Comparison of ENCODE assay signal across 8 cellular contexts in the genomic region with DNA sequence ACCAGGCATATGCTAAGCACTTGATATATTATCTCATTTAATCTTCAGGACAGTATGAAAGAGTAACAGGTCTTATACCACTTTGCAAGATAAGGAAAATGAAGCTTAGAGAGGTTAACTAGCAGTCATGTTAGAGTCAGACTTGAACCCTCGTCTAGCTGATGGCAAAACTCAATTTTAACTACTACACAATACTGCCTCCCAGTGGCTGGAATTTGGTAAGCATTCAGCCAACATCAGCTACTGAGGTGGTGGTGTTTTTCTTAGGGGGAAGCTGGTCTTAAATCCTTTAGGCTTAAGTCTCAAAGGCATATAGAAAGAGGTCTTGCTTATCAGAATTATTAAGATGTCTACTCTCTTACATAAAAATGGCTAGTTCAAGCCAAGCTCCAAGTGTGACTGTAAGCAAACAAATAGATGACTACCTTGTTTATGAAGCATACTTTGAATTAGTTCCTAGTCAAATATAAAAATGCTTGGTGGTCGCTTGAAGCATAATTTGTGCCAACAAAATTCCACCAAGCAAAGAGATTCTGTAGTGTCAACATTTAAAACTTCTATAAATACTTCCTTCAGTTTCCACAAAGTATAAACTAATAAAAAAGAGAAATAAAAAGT.
DNase-seq lines count a peak whose midpoint lies in the region; ATAC-seq and TF ChIP-seq lines count a peak whose summit lies in the region.

No MANE protein-coding gene starts in this region.

- DNase-seq in A172 (ENCODE audit: low spot score) (peak; percentile 34), NOMO-1 treated with dmso at 0.1 percent for 144 hours (lab: John Stamatoyannopoulos, UW; ENCODE audit: unreplicated experiment) (peak; percentile 1), epithelial cell of proximal tubule (ENCODE audit: low read depth) (no peak)
- DNase-seq in stimulated activated effector memory CD8-positive, alpha-beta T cell treated with anti-CD3 and anti-CD28 coated beads, Interleukin-12 subunit alpha, Interleukin-12 subunit beta, amount 100 ng/mL, for 72 hours (ENCODE audit: low spot score in 2 of 2) = no peak

- no peaks in the 10 kb centered on the region for H3K79me2 ChIP-seq in neural cell (replicated peaks; ENCODE audit: insufficient read depth, low read length)

- H2AFZ ChIP-seq in neural cell (ENCODE audit: low read depth, low read length) = no peak overlapping the region

- no peaks in the 10 kb centered on the region for H4K20me1 ChIP-seq in neural cell (ENCODE audit: insufficient read depth)

- no peaks in the 10 kb centered on the region for H3K9me2 ChIP-seq in neural cell (ENCODE audit: insufficient read depth, low read length)

- TF ChIP-seq RAD21 in neural cell (conservative IDR thresholded peaks at IDR 0.05) = no peak

- peak; percentile 82 for ATAC-seq in HG02973 (IDR thresholded peaks at IDR 0.05; ENCODE audit: unreplicated experiment)
- no peak for ATAC-seq in activated CD4-positive, CD25-positive, alpha-beta regulatory T cell treated with anti-CD3 and anti-CD28 coated beads, Interleukin-2, amount 50 U/mL, for 24 hours
- no peak for ATAC-seq in stimulated activated effector memory CD8-positive, alpha-beta T cell treated with anti-CD3 and anti-CD28 coated beads, Interleukin-12 subunit alpha, Interleukin-12 subunit beta, amount 100 ng/mL, for 72 hours

- TF ChIP-seq CTCF in GM12875 (IDR thresholded peaks at IDR 0.05; ENCODE audit: borderline replicate concordance, insufficient read depth, low read depth, low read length) = peak; percentile 64; the same call in 1 of the 2 replicates
- TF ChIP-seq CTCF in epithelial cell of proximal tubule (conservative IDR thresholded peaks at IDR 0.05; ENCODE audit: low read depth, low read length) = peak; percentile 86
- TF ChIP-seq CTCF in neural cell (IDR thresholded peaks at IDR 0.05; ENCODE audit: poor library complexity, severe bottlenecking) = peak; percentile 23

- TF ChIP-seq EP300 in neural cell (conservative IDR thresholded peaks at IDR 0.05; ENCODE audit: poor library complexity, severe bottlenecking) = no peak

- H3K27ac Mint-ChIP-seq in stimulated activated effector memory CD8-positive, alpha-beta T cell treated with anti-CD3 and anti-CD28 coated beads, Interleukin-12 subunit alpha, Interleukin-12 subunit beta, amount 100 ng/mL, for 72 hours = no peak overlapping the region

- H3K27ac ChIP-seq in neural cell (ENCODE audit: low read length) = no peak overlapping the region

- H3K9me3 ChIP-seq in neural cell (ENCODE audit: low read length) = no peaks in the 10 kb centered on the region

- H3K4me3 ChIP-seq in GM12875 (ENCODE audit: low read depth, low read length) (no peak overlapping the region), epithelial cell of proximal tubule (ENCODE audit: low read depth, low read length) (no peak overlapping the region), neural cell (ENCODE audit: low read length) (no peak overlapping the region)

- no peaks in the 10 kb centered on the region for H3K4me1 Mint-ChIP-seq in stimulated activated effector memory CD8-positive, alpha-beta T cell treated with anti-CD3 and anti-CD28 coated beads, Interleukin-12 subunit alpha, Interleukin-12 subunit beta, amount 100 ng/mL, for 72 hours

- no peak overlapping the region for H3K4me2 ChIP-seq in neural cell (ENCODE audit: low read length)

- H3K9me3 Mint-ChIP-seq in stimulated activated effector memory CD8-positive, alpha-beta T cell treated with anti-CD3 and anti-CD28 coated beads, Interleukin-12 subunit alpha, Interleukin-12 subunit beta, amount 100 ng/mL, for 72 hours = peaks cover 13% of the 10 kb centered on the region

- H3K36me3 ChIP-seq in neural cell (ENCODE audit: insufficient read depth, low read length) = no peaks in the 10 kb centered on the region

- H3K27me3 ChIP-seq in neural cell (ENCODE audit: insufficient read depth, low read depth, low read length) = no peaks in the 10 kb centered on the region

- no peaks in the 10 kb centered on the region for H3F3A ChIP-seq in neural cell (ENCODE audit: insufficient read depth, low read length, poor library complexity, severe bottlenecking)

- no peak overlapping the region for H3K4me3 Mint-ChIP-seq in stimulated activated effector memory CD8-positive, alpha-beta T cell treated with anti-CD3 and anti-CD28 coated beads, Interleukin-12 subunit alpha, Interleukin-12 subunit beta, amount 100 ng/mL, for 72 hours

- no peak overlapping the region for H3K9ac ChIP-seq in neural cell (ENCODE audit: low read length)

- H3K36me3 Mint-ChIP-seq in stimulated activated effector memory CD8-positive, alpha-beta T cell treated with anti-CD3 and anti-CD28 coated beads, Interleukin-12 subunit alpha, Interleukin-12 subunit beta, amount 100 ng/mL, for 72 hours = no peaks in the 10 kb centered on the region

TF ChIP-seq in neural cell, 6 proteins besides CTCF, POLR2A, EP300 and RAD21:
- TF ChIP-seq MXI1 (conservative IDR thresholded peaks at IDR 0.05; ENCODE audit: poor library complexity, severe bottlenecking) = no peak
- TF ChIP-seq POLR2AphosphoS5 (IDR thresholded peaks at IDR 0.05) = no peak

Comparison
In these comparisons a context has a peak if more than half of its experiments do, and no peak if none do; other contexts are left out.
1. DNase-seq: peak in A172 (single experiment) and NOMO-1 treated with dmso at 0.1 percent for 144 hours (single experiment); none in epithelial cell of proximal tubule (single experiment) and stimulated activated effector memory CD8-positive, alpha-beta T cell treated with anti-CD3 and anti-CD28 coated beads, Interleukin-12 subunit alpha, Interleukin-12 subunit beta, amount 100 ng/mL, for 72 hours (0 of 2).
2. CTCF ChIP-seq: peak in every context shown above with its lines; median percentile 86 in epithelial cell of proximal tubule; 64 in GM12875; 23 in neural cell.